In the genomic region with DNA sequence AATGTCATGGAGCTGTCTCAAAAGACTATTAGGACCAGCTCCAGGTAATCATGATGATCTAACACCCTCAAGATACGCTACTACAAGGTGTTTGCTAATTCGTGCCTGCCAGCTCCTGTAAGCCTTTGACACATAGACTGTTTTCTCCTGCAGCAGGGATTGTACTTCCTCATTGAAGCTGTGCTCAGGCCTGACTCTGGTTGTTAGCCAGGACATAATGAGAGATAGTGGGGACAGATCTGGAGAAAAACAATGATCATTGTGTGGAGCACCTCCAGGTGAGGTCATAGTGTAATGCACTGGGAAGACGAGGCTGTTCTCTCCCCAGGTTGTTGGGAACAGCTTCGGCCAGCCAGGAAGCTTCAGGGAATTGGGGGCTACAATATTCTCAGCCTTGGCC, we compare ENCODE assay signal across 1 cellular context.
TF ChIP-seq lines count a peak whose summit lies in the region.

No MANE protein-coding gene starts in this region.

TF ChIP-seq in GM23338, 12 proteins besides CTCF, POLR2A, EP300 and RAD21 (continued from another document):
- TF ChIP-seq, protein P1, sequence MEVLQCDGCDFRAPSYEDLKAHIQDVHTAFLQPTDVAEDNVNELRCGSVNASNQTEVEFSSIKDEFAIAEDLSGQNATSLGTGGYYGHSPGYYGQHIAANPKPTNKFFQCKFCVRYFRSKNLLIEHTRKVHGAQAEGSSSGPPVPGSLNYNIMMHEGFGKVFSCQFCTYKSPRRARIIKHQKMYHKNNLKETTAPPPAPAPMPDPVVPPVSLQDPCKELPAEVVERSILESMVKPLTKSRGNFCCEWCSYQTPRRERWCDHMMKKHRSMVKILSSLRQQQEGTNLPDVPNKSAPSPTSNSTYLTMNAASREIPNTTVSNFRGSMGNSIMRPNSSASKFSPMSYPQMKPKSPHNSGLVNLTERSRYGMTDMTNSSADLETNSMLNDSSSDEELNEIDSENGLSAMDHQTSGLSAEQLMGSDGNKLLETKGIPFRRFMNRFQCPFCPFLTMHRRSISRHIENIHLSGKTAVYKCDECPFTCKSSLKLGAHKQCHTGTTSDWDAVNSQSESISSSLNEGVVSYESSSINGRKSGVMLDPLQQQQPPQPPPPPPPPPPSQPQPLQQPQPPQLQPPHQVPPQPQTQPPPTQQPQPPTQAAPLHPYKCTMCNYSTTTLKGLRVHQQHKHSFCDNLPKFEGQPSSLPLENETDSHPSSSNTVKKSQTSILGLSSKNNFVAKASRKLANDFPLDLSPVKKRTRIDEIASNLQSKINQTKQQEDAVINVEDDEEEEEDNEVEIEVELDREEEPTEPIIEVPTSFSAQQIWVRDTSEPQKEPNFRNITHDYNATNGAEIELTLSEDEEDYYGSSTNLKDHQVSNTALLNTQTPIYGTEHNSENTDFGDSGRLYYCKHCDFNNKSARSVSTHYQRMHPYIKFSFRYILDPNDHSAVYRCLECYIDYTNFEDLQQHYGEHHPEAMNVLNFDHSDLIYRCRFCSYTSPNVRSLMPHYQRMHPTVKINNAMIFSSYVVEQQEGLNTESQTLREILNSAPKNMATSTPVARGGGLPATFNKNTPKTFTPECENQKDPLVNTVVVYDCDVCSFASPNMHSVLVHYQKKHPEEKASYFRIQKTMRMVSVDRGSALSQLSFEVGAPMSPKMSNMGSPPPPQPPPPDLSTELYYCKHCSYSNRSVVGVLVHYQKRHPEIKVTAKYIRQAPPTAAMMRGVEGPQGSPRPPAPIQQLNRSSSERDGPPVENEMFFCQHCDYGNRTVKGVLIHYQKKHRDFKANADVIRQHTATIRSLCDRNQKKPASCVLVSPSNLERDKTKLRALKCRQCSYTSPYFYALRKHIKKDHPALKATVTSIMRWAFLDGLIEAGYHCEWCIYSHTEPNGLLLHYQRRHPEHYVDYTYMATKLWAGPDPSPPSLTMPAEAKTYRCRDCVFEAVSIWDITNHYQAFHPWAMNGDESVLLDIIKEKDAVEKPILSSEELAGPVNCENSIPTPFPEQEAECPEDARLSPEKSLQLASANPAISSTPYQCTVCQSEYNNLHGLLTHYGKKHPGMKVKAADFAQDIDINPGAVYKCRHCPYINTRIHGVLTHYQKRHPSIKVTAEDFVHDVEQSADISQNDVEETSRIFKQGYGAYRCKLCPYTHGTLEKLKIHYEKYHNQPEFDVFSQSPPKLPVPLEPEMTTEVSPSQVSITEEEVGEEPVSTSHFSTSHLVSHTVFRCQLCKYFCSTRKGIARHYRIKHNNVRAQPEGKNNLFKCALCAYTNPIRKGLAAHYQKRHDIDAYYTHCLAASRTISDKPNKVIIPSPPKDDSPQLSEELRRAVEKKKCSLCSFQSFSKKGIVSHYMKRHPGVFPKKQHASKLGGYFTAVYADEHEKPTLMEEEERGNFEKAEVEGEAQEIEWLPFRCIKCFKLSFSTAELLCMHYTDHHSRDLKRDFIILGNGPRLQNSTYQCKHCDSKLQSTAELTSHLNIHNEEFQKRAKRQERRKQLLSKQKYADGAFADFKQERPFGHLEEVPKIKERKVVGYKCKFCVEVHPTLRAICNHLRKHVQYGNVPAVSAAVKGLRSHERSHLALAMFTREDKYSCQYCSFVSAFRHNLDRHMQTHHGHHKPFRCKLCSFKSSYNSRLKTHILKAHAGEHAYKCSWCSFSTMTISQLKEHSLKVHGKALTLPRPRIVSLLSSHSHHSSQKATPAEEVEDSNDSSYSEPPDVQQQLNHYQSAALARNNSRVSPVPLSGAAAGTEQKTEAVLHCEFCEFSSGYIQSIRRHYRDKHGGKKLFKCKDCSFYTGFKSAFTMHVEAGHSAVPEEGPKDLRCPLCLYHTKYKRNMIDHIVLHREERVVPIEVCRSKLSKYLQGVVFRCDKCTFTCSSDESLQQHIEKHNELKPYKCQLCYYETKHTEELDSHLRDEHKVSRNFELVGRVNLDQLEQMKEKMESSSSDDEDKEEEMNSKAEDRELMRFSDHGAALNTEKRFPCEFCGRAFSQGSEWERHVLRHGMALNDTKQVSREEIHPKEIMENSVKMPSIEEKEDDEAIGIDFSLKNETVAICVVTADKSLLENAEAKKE (CRISPR knock-in tag; IDR thresholded peaks at IDR 0.05) = no peak
- TF ChIP-seq JUNB (IDR thresholded peaks at IDR 0.05; ENCODE audit: unreplicated experiment) (no peak), ZNF114 (CRISPR knock-in tag; IDR thresholded peaks at IDR 0.05) (no peak), STAT1 (IDR thresholded peaks at IDR 0.05; ENCODE audit: unreplicated experiment) (no peak), POLR2AphosphoS5 (IDR thresholded peaks at IDR 0.05; ENCODE audit: low read depth) (no peak)
- TF ChIP-seq, protein P2, sequence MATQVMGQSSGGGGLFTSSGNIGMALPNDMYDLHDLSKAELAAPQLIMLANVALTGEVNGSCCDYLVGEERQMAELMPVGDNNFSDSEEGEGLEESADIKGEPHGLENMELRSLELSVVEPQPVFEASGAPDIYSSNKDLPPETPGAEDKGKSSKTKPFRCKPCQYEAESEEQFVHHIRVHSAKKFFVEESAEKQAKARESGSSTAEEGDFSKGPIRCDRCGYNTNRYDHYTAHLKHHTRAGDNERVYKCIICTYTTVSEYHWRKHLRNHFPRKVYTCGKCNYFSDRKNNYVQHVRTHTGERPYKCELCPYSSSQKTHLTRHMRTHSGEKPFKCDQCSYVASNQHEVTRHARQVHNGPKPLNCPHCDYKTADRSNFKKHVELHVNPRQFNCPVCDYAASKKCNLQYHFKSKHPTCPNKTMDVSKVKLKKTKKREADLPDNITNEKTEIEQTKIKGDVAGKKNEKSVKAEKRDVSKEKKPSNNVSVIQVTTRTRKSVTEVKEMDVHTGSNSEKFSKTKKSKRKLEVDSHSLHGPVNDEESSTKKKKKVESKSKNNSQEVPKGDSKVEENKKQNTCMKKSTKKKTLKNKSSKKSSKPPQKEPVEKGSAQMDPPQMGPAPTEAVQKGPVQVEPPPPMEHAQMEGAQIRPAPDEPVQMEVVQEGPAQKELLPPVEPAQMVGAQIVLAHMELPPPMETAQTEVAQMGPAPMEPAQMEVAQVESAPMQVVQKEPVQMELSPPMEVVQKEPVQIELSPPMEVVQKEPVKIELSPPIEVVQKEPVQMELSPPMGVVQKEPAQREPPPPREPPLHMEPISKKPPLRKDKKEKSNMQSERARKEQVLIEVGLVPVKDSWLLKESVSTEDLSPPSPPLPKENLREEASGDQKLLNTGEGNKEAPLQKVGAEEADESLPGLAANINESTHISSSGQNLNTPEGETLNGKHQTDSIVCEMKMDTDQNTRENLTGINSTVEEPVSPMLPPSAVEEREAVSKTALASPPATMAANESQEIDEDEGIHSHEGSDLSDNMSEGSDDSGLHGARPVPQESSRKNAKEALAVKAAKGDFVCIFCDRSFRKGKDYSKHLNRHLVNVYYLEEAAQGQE (IDR thresholded peaks at IDR 0.05; ENCODE audit: unreplicated experiment) = no peak
